Comparison of ENCODE assay signal across 1 cellular context in the genomic region with DNA sequence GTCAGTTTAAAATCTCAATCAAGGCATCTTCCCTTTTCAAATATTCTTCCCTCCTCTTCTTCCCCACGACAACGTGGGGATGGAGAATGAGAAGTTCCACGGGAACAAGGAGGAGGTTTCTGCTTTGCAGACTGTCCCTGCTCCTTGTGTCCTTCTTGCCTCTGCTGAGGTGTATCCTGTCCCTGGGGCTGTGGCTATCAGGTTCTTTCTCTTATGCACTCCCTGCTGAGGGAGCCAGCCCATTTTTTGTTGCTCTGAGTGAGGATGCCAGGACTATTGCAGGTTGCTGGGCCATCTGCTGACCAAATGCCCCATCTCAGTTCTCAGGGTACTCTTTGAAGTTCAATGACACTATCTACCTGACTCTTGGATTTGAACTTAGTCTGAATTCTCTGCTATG.
TF ChIP-seq lines count a peak whose summit lies in the region.

No MANE protein-coding gene starts in this region.

TF ChIP-seq in WTC11, 78 proteins besides CTCF, POLR2A, EP300 and RAD21 (continued from another document):
- TF ChIP-seq, protein P1, sequence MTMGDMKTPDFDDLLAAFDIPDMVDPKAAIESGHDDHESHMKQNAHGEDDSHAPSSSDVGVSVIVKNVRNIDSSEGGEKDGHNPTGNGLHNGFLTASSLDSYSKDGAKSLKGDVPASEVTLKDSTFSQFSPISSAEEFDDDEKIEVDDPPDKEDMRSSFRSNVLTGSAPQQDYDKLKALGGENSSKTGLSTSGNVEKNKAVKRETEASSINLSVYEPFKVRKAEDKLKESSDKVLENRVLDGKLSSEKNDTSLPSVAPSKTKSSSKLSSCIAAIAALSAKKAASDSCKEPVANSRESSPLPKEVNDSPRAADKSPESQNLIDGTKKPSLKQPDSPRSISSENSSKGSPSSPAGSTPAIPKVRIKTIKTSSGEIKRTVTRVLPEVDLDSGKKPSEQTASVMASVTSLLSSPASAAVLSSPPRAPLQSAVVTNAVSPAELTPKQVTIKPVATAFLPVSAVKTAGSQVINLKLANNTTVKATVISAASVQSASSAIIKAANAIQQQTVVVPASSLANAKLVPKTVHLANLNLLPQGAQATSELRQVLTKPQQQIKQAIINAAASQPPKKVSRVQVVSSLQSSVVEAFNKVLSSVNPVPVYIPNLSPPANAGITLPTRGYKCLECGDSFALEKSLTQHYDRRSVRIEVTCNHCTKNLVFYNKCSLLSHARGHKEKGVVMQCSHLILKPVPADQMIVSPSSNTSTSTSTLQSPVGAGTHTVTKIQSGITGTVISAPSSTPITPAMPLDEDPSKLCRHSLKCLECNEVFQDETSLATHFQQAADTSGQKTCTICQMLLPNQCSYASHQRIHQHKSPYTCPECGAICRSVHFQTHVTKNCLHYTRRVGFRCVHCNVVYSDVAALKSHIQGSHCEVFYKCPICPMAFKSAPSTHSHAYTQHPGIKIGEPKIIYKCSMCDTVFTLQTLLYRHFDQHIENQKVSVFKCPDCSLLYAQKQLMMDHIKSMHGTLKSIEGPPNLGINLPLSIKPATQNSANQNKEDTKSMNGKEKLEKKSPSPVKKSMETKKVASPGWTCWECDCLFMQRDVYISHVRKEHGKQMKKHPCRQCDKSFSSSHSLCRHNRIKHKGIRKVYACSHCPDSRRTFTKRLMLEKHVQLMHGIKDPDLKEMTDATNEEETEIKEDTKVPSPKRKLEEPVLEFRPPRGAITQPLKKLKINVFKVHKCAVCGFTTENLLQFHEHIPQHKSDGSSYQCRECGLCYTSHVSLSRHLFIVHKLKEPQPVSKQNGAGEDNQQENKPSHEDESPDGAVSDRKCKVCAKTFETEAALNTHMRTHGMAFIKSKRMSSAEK (CRISPR knock-in tag; IDR thresholded peaks at IDR 0.05; ENCODE audit: borderline replicate concordance), result no peak
- TF ChIP-seq, protein P2, sequence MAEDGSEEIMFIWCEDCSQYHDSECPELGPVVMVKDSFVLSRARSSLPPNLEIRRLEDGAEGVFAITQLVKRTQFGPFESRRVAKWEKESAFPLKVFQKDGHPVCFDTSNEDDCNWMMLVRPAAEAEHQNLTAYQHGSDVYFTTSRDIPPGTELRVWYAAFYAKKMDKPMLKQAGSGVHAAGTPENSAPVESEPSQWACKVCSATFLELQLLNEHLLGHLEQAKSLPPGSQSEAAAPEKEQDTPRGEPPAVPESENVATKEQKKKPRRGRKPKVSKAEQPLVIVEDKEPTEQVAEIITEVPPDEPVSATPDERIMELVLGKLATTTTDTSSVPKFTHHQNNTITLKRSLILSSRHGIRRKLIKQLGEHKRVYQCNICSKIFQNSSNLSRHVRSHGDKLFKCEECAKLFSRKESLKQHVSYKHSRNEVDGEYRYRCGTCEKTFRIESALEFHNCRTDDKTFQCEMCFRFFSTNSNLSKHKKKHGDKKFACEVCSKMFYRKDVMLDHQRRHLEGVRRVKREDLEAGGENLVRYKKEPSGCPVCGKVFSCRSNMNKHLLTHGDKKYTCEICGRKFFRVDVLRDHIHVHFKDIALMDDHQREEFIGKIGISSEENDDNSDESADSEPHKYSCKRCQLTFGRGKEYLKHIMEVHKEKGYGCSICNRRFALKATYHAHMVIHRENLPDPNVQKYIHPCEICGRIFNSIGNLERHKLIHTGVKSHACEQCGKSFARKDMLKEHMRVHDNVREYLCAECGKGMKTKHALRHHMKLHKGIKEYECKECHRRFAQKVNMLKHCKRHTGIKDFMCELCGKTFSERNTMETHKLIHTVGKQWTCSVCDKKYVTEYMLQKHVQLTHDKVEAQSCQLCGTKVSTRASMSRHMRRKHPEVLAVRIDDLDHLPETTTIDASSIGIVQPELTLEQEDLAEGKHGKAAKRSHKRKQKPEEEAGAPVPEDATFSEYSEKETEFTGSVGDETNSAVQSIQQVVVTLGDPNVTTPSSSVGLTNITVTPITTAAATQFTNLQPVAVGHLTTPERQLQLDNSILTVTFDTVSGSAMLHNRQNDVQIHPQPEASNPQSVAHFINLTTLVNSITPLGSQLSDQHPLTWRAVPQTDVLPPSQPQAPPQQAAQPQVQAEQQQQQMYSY (CRISPR knock-in tag; IDR thresholded peaks at IDR 0.05), result no peak
- no peak for TF ChIP-seq OVOL2 (CRISPR knock-in tag; IDR thresholded peaks at IDR 0.05; ENCODE audit: borderline replicate concordance)
- TF ChIP-seq, protein P3, sequence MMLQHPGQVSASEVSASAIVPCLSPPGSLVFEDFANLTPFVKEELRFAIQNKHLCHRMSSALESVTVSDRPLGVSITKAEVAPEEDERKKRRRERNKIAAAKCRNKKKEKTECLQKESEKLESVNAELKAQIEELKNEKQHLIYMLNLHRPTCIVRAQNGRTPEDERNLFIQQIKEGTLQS (CRISPR knock-in tag; conservative IDR thresholded peaks at IDR 0.05), result no peak
- TF ChIP-seq, protein P4, sequence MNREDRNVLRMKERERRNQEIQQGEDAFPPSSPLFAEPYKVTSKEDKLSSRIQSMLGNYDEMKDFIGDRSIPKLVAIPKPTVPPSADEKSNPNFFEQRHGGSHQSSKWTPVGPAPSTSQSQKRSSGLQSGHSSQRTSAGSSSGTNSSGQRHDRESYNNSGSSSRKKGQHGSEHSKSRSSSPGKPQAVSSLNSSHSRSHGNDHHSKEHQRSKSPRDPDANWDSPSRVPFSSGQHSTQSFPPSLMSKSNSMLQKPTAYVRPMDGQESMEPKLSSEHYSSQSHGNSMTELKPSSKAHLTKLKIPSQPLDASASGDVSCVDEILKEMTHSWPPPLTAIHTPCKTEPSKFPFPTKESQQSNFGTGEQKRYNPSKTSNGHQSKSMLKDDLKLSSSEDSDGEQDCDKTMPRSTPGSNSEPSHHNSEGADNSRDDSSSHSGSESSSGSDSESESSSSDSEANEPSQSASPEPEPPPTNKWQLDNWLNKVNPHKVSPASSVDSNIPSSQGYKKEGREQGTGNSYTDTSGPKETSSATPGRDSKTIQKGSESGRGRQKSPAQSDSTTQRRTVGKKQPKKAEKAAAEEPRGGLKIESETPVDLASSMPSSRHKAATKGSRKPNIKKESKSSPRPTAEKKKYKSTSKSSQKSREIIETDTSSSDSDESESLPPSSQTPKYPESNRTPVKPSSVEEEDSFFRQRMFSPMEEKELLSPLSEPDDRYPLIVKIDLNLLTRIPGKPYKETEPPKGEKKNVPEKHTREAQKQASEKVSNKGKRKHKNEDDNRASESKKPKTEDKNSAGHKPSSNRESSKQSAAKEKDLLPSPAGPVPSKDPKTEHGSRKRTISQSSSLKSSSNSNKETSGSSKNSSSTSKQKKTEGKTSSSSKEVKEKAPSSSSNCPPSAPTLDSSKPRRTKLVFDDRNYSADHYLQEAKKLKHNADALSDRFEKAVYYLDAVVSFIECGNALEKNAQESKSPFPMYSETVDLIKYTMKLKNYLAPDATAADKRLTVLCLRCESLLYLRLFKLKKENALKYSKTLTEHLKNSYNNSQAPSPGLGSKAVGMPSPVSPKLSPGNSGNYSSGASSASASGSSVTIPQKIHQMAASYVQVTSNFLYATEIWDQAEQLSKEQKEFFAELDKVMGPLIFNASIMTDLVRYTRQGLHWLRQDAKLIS (CRISPR knock-in tag; IDR thresholded peaks at IDR 0.05; ENCODE audit: borderline replicate concordance), result no peak
- TF ChIP-seq, protein P5, sequence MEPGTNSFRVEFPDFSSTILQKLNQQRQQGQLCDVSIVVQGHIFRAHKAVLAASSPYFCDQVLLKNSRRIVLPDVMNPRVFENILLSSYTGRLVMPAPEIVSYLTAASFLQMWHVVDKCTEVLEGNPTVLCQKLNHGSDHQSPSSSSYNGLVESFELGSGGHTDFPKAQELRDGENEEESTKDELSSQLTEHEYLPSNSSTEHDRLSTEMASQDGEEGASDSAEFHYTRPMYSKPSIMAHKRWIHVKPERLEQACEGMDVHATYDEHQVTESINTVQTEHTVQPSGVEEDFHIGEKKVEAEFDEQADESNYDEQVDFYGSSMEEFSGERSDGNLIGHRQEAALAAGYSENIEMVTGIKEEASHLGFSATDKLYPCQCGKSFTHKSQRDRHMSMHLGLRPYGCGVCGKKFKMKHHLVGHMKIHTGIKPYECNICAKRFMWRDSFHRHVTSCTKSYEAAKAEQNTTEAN (CRISPR knock-in tag; IDR thresholded peaks at IDR 0.05), result no peak
